ENCODE assay signal across 12 cellular contexts in the genomic region with DNA sequence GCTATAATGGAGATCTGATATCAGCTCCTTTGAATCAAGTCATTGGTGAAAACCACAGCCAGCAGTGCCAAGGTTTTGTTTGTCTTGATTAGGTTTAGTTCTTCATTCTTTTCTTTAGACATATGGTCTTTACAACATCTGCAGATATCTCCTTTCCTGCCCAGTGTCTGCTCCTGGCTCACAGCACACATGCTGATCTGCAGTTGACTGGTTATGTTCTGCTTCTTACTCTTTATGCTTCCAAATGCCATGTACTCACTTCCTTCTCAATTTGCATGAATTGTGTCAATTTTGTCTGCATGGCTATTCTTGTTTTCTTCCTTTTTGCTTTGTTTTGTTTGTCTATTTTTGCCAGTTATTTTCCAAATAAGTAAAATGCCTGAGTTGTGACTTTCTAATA. TPM values are rescaled to one million over a fixed set of nuclear protein-coding genes. Genes with fewer than 3 reads are reported as not detected.
DNase-seq lines count a peak whose midpoint lies in the region; ATAC-seq and TF ChIP-seq lines count a peak whose summit lies in the region.
"Had no signal": no experiment of that assay in that cellular context is flagged by ENCODE, and none has a peak within 500 bp of the region (broad histone marks: within the 10 kb centered on the region; RNA-seq: fewer than 3 reads in every experiment).

No MANE protein-coding gene starts in this region.

- peaks cover 86% of the 10 kb centered on the region for H3K4me1 Mint-ChIP-seq in T-helper 1 cell treated with Interleukin-12 subunit alpha and Interleukin-12 subunit beta and Interleukin-4 antibody, amounts not matched to agents 30 μg/mL and 1 μg/mL, for 36 hours (ENCODE audit: low read depth)
- H3K4me1 Mint-ChIP-seq in activated CD4-positive, alpha-beta memory T cell treated with anti-CD3 and anti-CD28 coated beads, Interleukin-2, amount 10 ng/mL, durations not matched to agents 7 days and 5 days, result peaks cover 91% of the 10 kb centered on the region
- no peaks in the 10 kb centered on the region for H3K4me1 Mint-ChIP-seq in osteocyte (ENCODE audit: unreplicated experiment)

- H3K9me3 ChIP-seq in SK-N-SH, result no peaks in the 10 kb centered on the region
- H3K9me3 ChIP-seq: heart right ventricle had no signal

- H3K9me2 ChIP-seq in SK-N-SH, result no peaks in the 10 kb centered on the region

- no peaks in the 10 kb centered on the region for H4K20me1 ChIP-seq in SK-N-SH (ENCODE audit: insufficient read depth)

- CTCF ChIA-PET in activated CD4-positive, alpha-beta memory T cell treated with anti-CD3 and anti-CD28 coated beads, Interleukin-2, amount 10 ng/mL, durations not matched to agents 7 days and 5 days (lab: Charles Lee), result interaction anchor here (1.1 to 6.0 kb wide), 8 partner anchors 8 to 182 kb away, joined by 3 to 89 read pairs (median 8); no protein-coding TSS in a partner anchor
- CTCF ChIA-PET in SK-N-SH (lab: Yijun Ruan, JAX), result interaction anchor here (0.9 to 19.0 kb wide), 4 partner anchors 10 to 181 kb away, joined by 3 to 245 read pairs (median 28); no protein-coding TSS in a partner anchor

- peaks cover 73% of the 10 kb centered on the region for H3K36me3 Mint-ChIP-seq in T-helper 1 cell treated with Interleukin-12 subunit alpha and Interleukin-12 subunit beta and Interleukin-4 antibody, amounts not matched to agents 30 μg/mL and 1 μg/mL, for 36 hours (ENCODE audit: low read depth)
- H3K36me3 Mint-ChIP-seq in activated CD4-positive, alpha-beta memory T cell treated with anti-CD3 and anti-CD28 coated beads, Interleukin-2, amount 10 ng/mL, durations not matched to agents 7 days and 5 days (ENCODE audit: low read depth), result peaks cover 91% of the 10 kb centered on the region
- no peaks in the 10 kb centered on the region for H3K36me3 Mint-ChIP-seq in osteocyte (ENCODE audit: unreplicated experiment)

- H3F3A ChIP-seq in SK-N-SH (replicated peaks; ENCODE audit: insufficient read depth), result no peaks in the 10 kb centered on the region

- H3K4me2 ChIP-seq in SK-N-SH, result no peak overlapping the region

- no peak overlapping the region for H3K4me3 ChIP-seq in SK-N-SH (ENCODE audit: low read depth in 2 of 2, low read length in 1 of 2)

- peak overlapping the region; percentile 71 for H3K4me3 Mint-ChIP-seq in T-helper 1 cell treated with Interleukin-12 subunit alpha and Interleukin-12 subunit beta and Interleukin-4 antibody, amounts not matched to agents 30 μg/mL and 1 μg/mL, for 36 hours
- H3K4me3 Mint-ChIP-seq in activated CD4-positive, alpha-beta memory T cell treated with anti-CD3 and anti-CD28 coated beads, Interleukin-2, amount 10 ng/mL, durations not matched to agents 7 days and 5 days, result peak overlapping the region; percentile 52
- no peak overlapping the region for H3K4me3 Mint-ChIP-seq in osteocyte (ENCODE audit: unreplicated experiment)

- H3K79me2 ChIP-seq in SK-N-SH (ENCODE audit: insufficient read depth), result no peaks in the 10 kb centered on the region

- H3K27ac Mint-ChIP-seq in T-helper 1 cell treated with Interleukin-12 subunit alpha and Interleukin-12 subunit beta and Interleukin-4 antibody, amounts not matched to agents 30 μg/mL and 1 μg/mL, for 36 hours, result peak overlapping the region; percentile 43
- H3K27ac Mint-ChIP-seq in activated CD4-positive, alpha-beta memory T cell treated with anti-CD3 and anti-CD28 coated beads, Interleukin-2, amount 10 ng/mL, durations not matched to agents 7 days and 5 days, result peak overlapping the region; percentile 68
- no peak overlapping the region for H3K27ac Mint-ChIP-seq in osteocyte (ENCODE audit: unreplicated experiment)

- POLR2A ChIA-PET in activated CD4-positive, alpha-beta memory T cell treated with anti-CD3 and anti-CD28 coated beads, Interleukin-2, amount 10 ng/mL, durations not matched to agents 7 days and 5 days (lab: Charles Lee), result interaction anchor here (2.5 to 22.1 kb wide), 5 partner anchors 9 to 87 kb away, joined by 7 to 491 read pairs (median 141); a partner anchor contains a TSS
- POLR2A ChIA-PET in SK-N-SH (lab: Yijun Ruan, JAX), result no interaction called here

- no peaks in the 10 kb centered on the region for H3K27me3 ChIP-seq in SK-N-SH (ENCODE audit: insufficient read depth)

- TF ChIP-seq EP300 in SK-N-SH (IDR thresholded peaks at IDR 0.05; ENCODE audit: borderline replicate concordance in 1 of 2, low read depth in 1 of 2, low read length in 1 of 2), result no peak

- ATAC-seq in GM19395 (IDR thresholded peaks at IDR 0.05; ENCODE audit: unreplicated experiment) (no peak), GM19324 (IDR thresholded peaks at IDR 0.05; ENCODE audit: low FRiP score, unreplicated experiment) (no peak)

- DNase-seq in T-helper 1 cell (no peak), KBM-7 (peak; percentile 65), osteocyte (ENCODE audit: extremely low spot score, unreplicated experiment) (peak; percentile 7), SK-N-SH (no peak)
- DNase-seq in activated CD4-positive, alpha-beta memory T cell treated with anti-CD3 and anti-CD28 coated beads, Interleukin-2, amount 10 ng/mL, durations not matched to agents 7 days and 5 days, result peak; percentile 18
- DNase-seq: activated CD4-positive, alpha-beta T cell treated with anti-CD3 and anti-CD28 coated beads, Interleukin-2, amount 50 U/mL, for 48 hours; heart right ventricle; NCI-H774 had no signal

- TF ChIP-seq RAD21 in SK-N-SH (IDR thresholded peaks at IDR 0.05; ENCODE audit: low read length), result no peak

- no peak overlapping the region for H2AFZ ChIP-seq in SK-N-SH (ENCODE audit: low read depth)

- in situ Hi-C loops in KBM-7 (cut with MboI; ENCODE audit: low pct_unique_long_range_greater_than_20kb, low sequenced_read_pairs), result loop anchor here (25.0 kb wide), 1 partner anchor 170 kb away; no protein-coding TSS in a partner anchor

- no peaks in the 10 kb centered on the region for H3K9me3 Mint-ChIP-seq in T-helper 1 cell treated with Interleukin-12 subunit alpha and Interleukin-12 subunit beta and Interleukin-4 antibody, amounts not matched to agents 30 μg/mL and 1 μg/mL, for 36 hours
- no peaks in the 10 kb centered on the region for H3K9me3 Mint-ChIP-seq in activated CD4-positive, alpha-beta memory T cell treated with anti-CD3 and anti-CD28 coated beads, Interleukin-2, amount 10 ng/mL, durations not matched to agents 7 days and 5 days
- H3K9me3 Mint-ChIP-seq in osteocyte (ENCODE audit: unreplicated experiment), result no peaks in the 10 kb centered on the region

- no peak overlapping the region for H3K9ac ChIP-seq in SK-N-SH

- no peaks in the 10 kb centered on the region for H3K36me3 ChIP-seq in SK-N-SH (replicated peaks in 1 of 2; ENCODE audit: control insufficient read depth in 1 of 2, insufficient read depth in 2 of 2, low read length in 1 of 2)

- H3K27ac ChIP-seq in SK-N-SH (ENCODE audit: low read depth in 2 of 2, low read length in 1 of 2), result no peak overlapping the region

- no peaks in the 10 kb centered on the region for H3K27me3 Mint-ChIP-seq in T-helper 1 cell treated with Interleukin-12 subunit alpha and Interleukin-12 subunit beta and Interleukin-4 antibody, amounts not matched to agents 30 μg/mL and 1 μg/mL, for 36 hours (ENCODE audit: low read depth)
- H3K27me3 Mint-ChIP-seq in activated CD4-positive, alpha-beta memory T cell treated with anti-CD3 and anti-CD28 coated beads, Interleukin-2, amount 10 ng/mL, durations not matched to agents 7 days and 5 days, result no peaks in the 10 kb centered on the region
- peaks cover 27% of the 10 kb centered on the region for H3K27me3 Mint-ChIP-seq in osteocyte (ENCODE audit: unreplicated experiment)

- no peaks in the 10 kb centered on the region for H3K4me1 ChIP-seq in SK-N-SH (ENCODE audit: control insufficient read depth in 1 of 2, insufficient read depth in 2 of 2, low read depth in 1 of 2, low read length in 1 of 2)

- TF ChIP-seq CTCF in osteocyte (IDR thresholded peaks at IDR 0.05), result no peak
- no peak for TF ChIP-seq CTCF in SK-N-SH (IDR thresholded peaks at IDR 0.05)

TF ChIP-seq in SK-N-SH, 30 proteins besides CTCF, POLR2A, EP300 and RAD21:
- TF ChIP-seq, protein P1, sequence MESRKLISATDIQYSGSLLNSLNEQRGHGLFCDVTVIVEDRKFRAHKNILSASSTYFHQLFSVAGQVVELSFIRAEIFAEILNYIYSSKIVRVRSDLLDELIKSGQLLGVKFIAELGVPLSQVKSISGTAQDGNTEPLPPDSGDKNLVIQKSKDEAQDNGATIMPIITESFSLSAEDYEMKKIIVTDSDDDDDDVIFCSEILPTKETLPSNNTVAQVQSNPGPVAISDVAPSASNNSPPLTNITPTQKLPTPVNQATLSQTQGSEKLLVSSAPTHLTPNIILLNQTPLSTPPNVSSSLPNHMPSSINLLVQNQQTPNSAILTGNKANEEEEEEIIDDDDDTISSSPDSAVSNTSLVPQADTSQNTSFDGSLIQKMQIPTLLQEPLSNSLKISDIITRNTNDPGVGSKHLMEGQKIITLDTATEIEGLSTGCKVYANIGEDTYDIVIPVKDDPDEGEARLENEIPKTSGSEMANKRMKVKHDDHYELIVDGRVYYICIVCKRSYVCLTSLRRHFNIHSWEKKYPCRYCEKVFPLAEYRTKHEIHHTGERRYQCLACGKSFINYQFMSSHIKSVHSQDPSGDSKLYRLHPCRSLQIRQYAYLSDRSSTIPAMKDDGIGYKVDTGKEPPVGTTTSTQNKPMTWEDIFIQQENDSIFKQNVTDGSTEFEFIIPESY (IDR thresholded peaks at IDR 0.05; ENCODE audit: borderline replicate concordance, low read depth), result no peak

RNA-seq across cellular contexts. Expression of a gene that starts 8.0 kb away (rescaled TPM):
- 100 to 1,000 TPM; 128 to 132 TPM for total RNA-seq in activated CD4-positive, alpha-beta memory T cell treated with anti-CD3 and anti-CD28 coated beads, Interleukin-2, amount 10 ng/mL, durations not matched to agents 7 days and 5 days
- total RNA-seq in osteocyte, result 0.42 and 0.43 TPM in 2 replicates
- polyA plus RNA-seq in SK-N-SH (2012; rRNA removed), result not detected in 2 replicates
- not detected in 2 replicates for polyA plus RNA-seq in SK-N-SH (2012; cell fraction: cytosol; rRNA removed)
- not detected in 2 replicates for polyA plus RNA-seq in SK-N-SH (2012; cell fraction: nucleus; rRNA removed)
- polyA plus RNA-seq: neural cell had no signal

Comparison
In these comparisons a context has a peak if more than half of its experiments do, and no peak if none do; other contexts are left out.
1. DNase-seq: peak in KBM-7 (single experiment), activated CD4-positive, alpha-beta memory T cell treated with anti-CD3 and anti-CD28 coated beads, Interleukin-2, amount 10 ng/mL, durations not matched to agents 7 days and 5 days (single experiment) and osteocyte (single experiment); none in T-helper 1 cell (0 of 5) and SK-N-SH (single experiment).
2. RNA of a gene that starts 8.0 kb away (total RNA-seq): 128 to 132 TPM in activated CD4-positive, alpha-beta memory T cell treated with anti-CD3 and anti-CD28 coated beads, Interleukin-2, amount 10 ng/mL, durations not matched to agents 7 days and 5 days; 0.42 to 0.43 TPM in osteocyte; every median in the first group is over 10 times any median in the second.